Comparison of ENCODE assay signal across 16 cellular contexts in genomic region chr9:82124090-82124489, GRCh38.
DNase-seq lines count a peak whose midpoint lies in the region; ATAC-seq and TF ChIP-seq lines count a peak whose summit lies in the region.
"Had no signal": no experiment of that assay in that cellular context is flagged by ENCODE, and none has a peak within 500 bp of the region (broad histone marks: within the 10 kb centered on the region; RNA-seq: fewer than 3 reads in every experiment).

No MANE protein-coding gene starts in this region.

- H3K27me3 ChIP-seq in AG04450 (ENCODE audit: control insufficient read depth, insufficient read depth, low read length) (no peaks in the 10 kb centered on the region), foreskin keratinocyte (no peaks in the 10 kb centered on the region)

- H3K27ac ChIP-seq in AG04450 (ENCODE audit: low read depth, low read length) (no peak overlapping the region), foreskin keratinocyte (no peak overlapping the region)
- H3K27ac ChIP-seq: VCaP had no signal

- ATAC-seq in foreskin keratinocyte (peak; percentile 53), GM18520 (IDR thresholded peaks at IDR 0.05; ENCODE audit: unreplicated experiment) (no peak)
- ATAC-seq: activated CD8-positive, alpha-beta memory T cell treated with anti-CD3 and anti-CD28 coated beads, Interleukin-2, amount 10 ng/mL, durations not matched to agents 7 days and 5 days had no signal

- H3K4me1 ChIP-seq in foreskin keratinocyte, result no peaks in the 10 kb centered on the region

- DNase-seq in AG04450 (ENCODE audit: low read depth, low spot score), result peak; percentile 50
- peak; percentile 1 for DNase-seq in HS-27A (ENCODE audit: low read depth)
- peak; percentile 54 for DNase-seq in amniotic stem cell (lab: John Stamatoyannopoulos, UW)
- DNase-seq in foreskin keratinocyte, result peak; percentile 31 to 58
- no peak for DNase-seq in ecto neural progenitor cell (ENCODE audit: low spot score)
- DNase-seq in hippocampal formation (lab: John Stamatoyannopoulos, UW), result no peak
- no peak for DNase-seq in T-helper 2 cell
- DNase-seq: ACHN; activated CD8-positive, alpha-beta memory T cell treated with anti-CD3 and anti-CD28 coated beads, Interleukin-2, amount 10 ng/mL, durations not matched to agents 7 days and 5 days; DMS 273 treated with DMSO at 0.1 percent for 48 hours; erythroblast; NCI-H1048; NCI-H2171 treated with DMSO at 0.1 percent for 48 hours; small intestine had no signal

- CTCF ChIA-PET in AG04450 (lab: Charles Lee), result interaction anchor here (0.7 kb wide), 1 partner anchor 482 kb away, joined by 6 read pairs; no protein-coding TSS in a partner anchor

- no peak overlapping the region for H3K4me3 ChIP-seq in AG04450 (ENCODE audit: low read depth, low read length)

- no peak for TF ChIP-seq CTCF in AG04450 (IDR thresholded peaks at IDR 0.05; ENCODE audit: low read depth, low read length)
- TF ChIP-seq CTCF in foreskin keratinocyte (conservative IDR thresholded peaks at IDR 0.05), result no peak

- POLR2A ChIA-PET in AG04450 (lab: Yijun Ruan, JAX), result no interaction called here

- no peaks in the 10 kb centered on the region for H3K9me3 ChIP-seq in AG04450 (ENCODE audit: control insufficient read depth, insufficient read depth, low read length)

Comparison
In these comparisons a context has a peak if more than half of its experiments do, and no peak if none do; other contexts are left out.
1. DNase-seq: peak in AG04450 (single experiment), HS-27A (single experiment), amniotic stem cell (single experiment) and foreskin keratinocyte (2 of 2); none in ecto neural progenitor cell (single experiment), hippocampal formation (0 of 2) and T-helper 2 cell (0 of 5).